28 cellular contexts compared by ENCODE assay signal in genomic region chr7:37666026-37666780, GRCh38. TPM values are rescaled to one million over a fixed set of nuclear protein-coding genes. Genes with fewer than 3 reads are reported as not detected.
A peak's percentile ranks its signal among the peaks of the same experiment; 100 is the strongest.
DNase-seq lines count a peak whose midpoint lies in the region; ATAC-seq and TF ChIP-seq lines count a peak whose summit lies in the region.
"Had no signal": no experiment of that assay in that cellular context is flagged by ENCODE, and none has a peak within 500 bp of the region (broad histone marks: within the 10 kb centered on the region; RNA-seq: fewer than 3 reads in every experiment).

No MANE protein-coding gene starts in this region.

- BruUV-seq in Caco-2 (replicated peaks; lab: Mats Ljungman, UMichigan) = TSS peak; percentile 63

- H3K4me3 Mint-ChIP-seq in Caco-2 (ENCODE audit: unreplicated experiment) = no peak overlapping the region
- no peak overlapping the region for H3K4me3 Mint-ChIP-seq in naive thymus-derived CD4-positive, alpha-beta T cell
- H3K4me3 Mint-ChIP-seq in activated T-cell treated with anti-CD3 and anti-CD28 coated beads, Interleukin-2, amount 50 U/mL, for 72 hours = no peak overlapping the region
- H3K4me3 Mint-ChIP-seq: activated CD4-positive, alpha-beta T cell treated with anti-CD3 and anti-CD28 coated beads, Interleukin-2, amount 10 ng/mL, durations not matched to agents 7 days and 5 days; CD4-positive, CD25-positive, alpha-beta regulatory T cell; T-helper 17 cell had no signal

- no peaks in the 10 kb centered on the region for H3K27me3 Mint-ChIP-seq in Caco-2 (ENCODE audit: insufficient read depth, unreplicated experiment)
- H3K27me3 Mint-ChIP-seq in naive thymus-derived CD4-positive, alpha-beta T cell = peaks cover 0 to 25% (median 20%) of the 10 kb centered on the region in 5 donors
- peaks cover 11% of the 10 kb centered on the region for H3K27me3 Mint-ChIP-seq in activated T-cell treated with anti-CD3 and anti-CD28 coated beads, Interleukin-2, amount 50 U/mL, for 72 hours (ENCODE audit: low read depth)
- H3K27me3 Mint-ChIP-seq: CD4-positive, CD25-positive, alpha-beta regulatory T cell had no signal

- no peaks in the 10 kb centered on the region for H3K9me3 Mint-ChIP-seq in Caco-2 (ENCODE audit: unreplicated experiment)
- peaks cover 0 to 3% (median 0%) of the 10 kb centered on the region in 11 donors for H3K9me3 Mint-ChIP-seq in naive thymus-derived CD4-positive, alpha-beta T cell
- H3K9me3 Mint-ChIP-seq in activated T-cell treated with anti-CD3 and anti-CD28 coated beads, Interleukin-2, amount 50 U/mL, for 72 hours = no peaks in the 10 kb centered on the region
- H3K9me3 Mint-ChIP-seq: activated CD4-positive, alpha-beta T cell treated with anti-CD3 and anti-CD28 coated beads, Interleukin-2, amount 10 ng/mL, durations not matched to agents 7 days and 5 days had no signal

- CTCF ChIA-PET in Caco-2 (lab: Charles Lee) (no interaction called here), GM10248 (lab: Yijun Ruan, JAX) (no interaction called here)
- CTCF ChIA-PET in naive thymus-derived CD4-positive, alpha-beta T cell (lab: Charles Lee) = no interaction called here

- peaks cover 6% of the 10 kb centered on the region for H3K4me1 Mint-ChIP-seq in Caco-2 (ENCODE audit: low read depth, unreplicated experiment)
- H3K4me1 Mint-ChIP-seq in naive thymus-derived CD4-positive, alpha-beta T cell = peaks cover 0 to 13% (median 0%) of the 10 kb centered on the region in 7 donors
- H3K4me1 Mint-ChIP-seq in activated T-cell treated with anti-CD3 and anti-CD28 coated beads, Interleukin-2, amount 50 U/mL, for 72 hours (ENCODE audit: low read depth) = no peaks in the 10 kb centered on the region
- H3K4me1 Mint-ChIP-seq: activated CD4-positive, alpha-beta T cell treated with anti-CD3 and anti-CD28 coated beads, Interleukin-2, amount 10 ng/mL, durations not matched to agents 7 days and 5 days; CD4-positive, CD25-positive, alpha-beta regulatory T cell; T-helper 17 cell had no signal

- no peak for TF ChIP-seq CTCF in Caco-2 (IDR thresholded peaks at IDR 0.05; ENCODE audit: insufficient read depth in 1 of 2, low read depth in 1 of 2, low read length in 1 of 2, severe bottlenecking in 1 of 2, unreplicated experiment in 1 of 2)
- TF ChIP-seq CTCF in epithelial cell of esophagus (IDR thresholded peaks at IDR 0.05; ENCODE audit: insufficient read depth, low read depth, low read length, missing control alignments) = no peak
- no peak for TF ChIP-seq CTCF in GM10248 (IDR thresholded peaks at IDR 0.05; ENCODE audit: control extremely low read depth, extremely low read depth, low read depth, missing control alignments)

- no peaks in the 10 kb centered on the region for H3K9me3 ChIP-seq in Caco-2
- no peaks in the 10 kb centered on the region for H3K9me3 ChIP-seq in naive thymus-derived CD4-positive, alpha-beta T cell (ENCODE audit: control insufficient read depth in 2 of 3, low read length in 3 of 3)
- H3K9me3 ChIP-seq: SJCRH30, thoracic aorta had no signal

- H3K27ac ChIP-seq in naive thymus-derived CD4-positive, alpha-beta T cell (ENCODE audit: low read depth, low read length) = no peak overlapping the region
- H3K27ac ChIP-seq: brain microvascular endothelial cell, parathyroid adenoma, SJCRH30, thoracic aorta, VCaP had no signal

- no peaks in the 10 kb centered on the region for H3K36me3 ChIP-seq in Caco-2 (ENCODE audit: control insufficient read depth, insufficient read depth, low read length)
- H3K36me3 ChIP-seq in naive thymus-derived CD4-positive, alpha-beta T cell (ENCODE audit: control insufficient read depth in 2 of 3, insufficient read depth in 3 of 3, low read length in 3 of 3) = no peaks in the 10 kb centered on the region
- H3K36me3 ChIP-seq: brain microvascular endothelial cell, SJCRH30, thoracic aorta had no signal

- POLR2A ChIA-PET in Caco-2 (lab: Charles Lee) (no interaction called here), GM10248 (lab: Yijun Ruan, JAX) (no interaction called here)
- POLR2A ChIA-PET in naive thymus-derived CD4-positive, alpha-beta T cell (lab: Charles Lee) = no interaction called here

- no peak overlapping the region for H3K4me3 ChIP-seq in Caco-2 (ENCODE audit: low read depth, low read length)
- H3K4me3 ChIP-seq in epithelial cell of esophagus (ENCODE audit: low read length) = no peak overlapping the region
- no peak overlapping the region for H3K4me3 ChIP-seq in naive thymus-derived CD4-positive, alpha-beta T cell (ENCODE audit: low read length)
- H3K4me3 ChIP-seq: GM12878, SJCRH30, thoracic aorta had no signal

- H3K27me3 ChIP-seq in Caco-2 (replicated peaks; ENCODE audit: control insufficient read depth, insufficient read depth, low read length) = no peaks in the 10 kb centered on the region
- H3K27me3 ChIP-seq in naive thymus-derived CD4-positive, alpha-beta T cell (ENCODE audit: control insufficient read depth in 2 of 2, insufficient read depth in 2 of 2, low read length in 2 of 2) = no peaks in the 10 kb centered on the region
- H3K27me3 ChIP-seq: brain microvascular endothelial cell had no signal

- intact Hi-C loops in Caco-2 (cut with micrococcal nuclease; ENCODE audit: unreplicated experiment) = no loop called here
- intact Hi-C loops in naive thymus-derived CD4-positive, alpha-beta T cell (cut with micrococcal nuclease) = no loop called here

- no peaks in the 10 kb centered on the region for H3K36me3 Mint-ChIP-seq in Caco-2 (ENCODE audit: insufficient read depth, unreplicated experiment)
- H3K36me3 Mint-ChIP-seq in naive thymus-derived CD4-positive, alpha-beta T cell = no peaks in the 10 kb centered on the region
- no peaks in the 10 kb centered on the region for H3K36me3 Mint-ChIP-seq in activated T-cell treated with anti-CD3 and anti-CD28 coated beads, Interleukin-2, amount 50 U/mL, for 72 hours (ENCODE audit: insufficient read depth in 2 of 2)
- H3K36me3 Mint-ChIP-seq: CD4-positive, CD25-positive, alpha-beta regulatory T cell had no signal

- H3K27ac Mint-ChIP-seq in Caco-2 (ENCODE audit: unreplicated experiment) = peak overlapping the region; percentile 12
- H3K27ac Mint-ChIP-seq in naive thymus-derived CD4-positive, alpha-beta T cell = no peak overlapping the region
- no peak overlapping the region for H3K27ac Mint-ChIP-seq in activated T-cell treated with anti-CD3 and anti-CD28 coated beads, Interleukin-2, amount 50 U/mL, for 72 hours
- H3K27ac Mint-ChIP-seq: activated CD4-positive, alpha-beta T cell treated with anti-CD3 and anti-CD28 coated beads, Interleukin-2, amount 10 ng/mL, durations not matched to agents 7 days and 5 days; CD4-positive, CD25-positive, alpha-beta regulatory T cell; T-helper 17 cell had no signal

- DNase-seq in Caco-2 = peak in 1 of 2 experiments; percentile 49
- DNase-seq in NOMO-1 treated with DMSO at 0.1 percent for 48 hours (lab: John Stamatoyannopoulos, UW; ENCODE audit: unreplicated experiment) = peak; percentile 85
- DNase-seq in epithelial cell of esophagus (ENCODE audit: low read depth) = peak; percentile 94
- no peak for DNase-seq in naive thymus-derived CD4-positive, alpha-beta T cell
- DNase-seq in activated naive CD4-positive, alpha-beta T cell treated with anti-CD3 and anti-CD28 coated beads, Interleukin-2, amount 50 U/mL, for 16 hours = no peak
- no peak for DNase-seq in activated T-cell treated with anti-CD3 and anti-CD28 coated beads, Interleukin-2, amount 50 U/mL, for 72 hours
- no peak for DNase-seq in NCI-H1105 (lab: John Stamatoyannopoulos, UW)
- DNase-seq in GM10248 (ENCODE audit: extremely low spot score) = no peak
- DNase-seq: activated CD4-positive, alpha-beta T cell treated with anti-CD3 and anti-CD28 coated beads, Interleukin-2, amount 10 ng/mL, durations not matched to agents 7 days and 5 days; activated CD8-positive, alpha-beta memory T cell treated with anti-CD3 and anti-CD28 coated beads, Interleukin-2, amount 50 U/mL, for 4 hours; activated effector memory CD4-positive, alpha-beta T cell treated with Interleukin-2 at 50 U/mL for 16 hours; brain microvascular endothelial cell; CD4-positive, CD25-positive, alpha-beta regulatory T cell; foreskin fibroblast; IMR-90; islet precursor cell; MM.1S; NCI-H2081; NCI-H510A; SJCRH30; stimulated activated CD4-positive, alpha-beta T cell treated with anti-CD3 and anti-CD28 coated beads, Interleukin-1b, Interleukin-23, amount 100 ng/mL, for 48 hours; stimulated activated naive CD4-positive, alpha-beta T cell; T-helper 17 cell had no signal

- peak; percentile 61 for ATAC-seq in naive thymus-derived CD4-positive, alpha-beta T cell
- ATAC-seq in activated T-cell treated with anti-CD3 and anti-CD28 coated beads, Interleukin-2, amount 50 U/mL, for 72 hours (replicated peaks in 1 of 2) = no peak
- ATAC-seq: GM12878, T-helper 17 cell had no signal

- peaks cover 13% of the 10 kb centered on the region; the same call in 1 of the 2 replicates for H3K4me1 ChIP-seq in Caco-2
- no peaks in the 10 kb centered on the region for H3K4me1 ChIP-seq in naive thymus-derived CD4-positive, alpha-beta T cell (ENCODE audit: control insufficient read depth in 2 of 2, insufficient read depth in 2 of 2, low read length in 2 of 2)
- H3K4me1 ChIP-seq: parathyroid adenoma, SJCRH30 had no signal

RNA-seq across cellular contexts. Expression of gene GPR141, which starts 17.4 kb away (rescaled TPM):
- not detected in 2 replicates for total RNA-seq in Caco-2 (2022)
- total RNA-seq in naive thymus-derived CD4-positive, alpha-beta T cell = 10 to 100 TPM in 1 of 5 experiments, 1 to 10 TPM in 1, under 1 TPM in 1, not detected in 2; 0.38 to 16.4 (median 1.1) TPM
- polyA plus RNA-seq in naive thymus-derived CD4-positive, alpha-beta T cell = not detected
- total RNA-seq in activated T-cell treated with anti-CD3 and anti-CD28 coated beads, Interleukin-2, amount 50 U/mL, for 72 hours = not detected
- total RNA-seq: activated CD4-positive, alpha-beta T cell treated with anti-CD3 and anti-CD28 coated beads, Interleukin-2, amount 10 ng/mL, durations not matched to agents 7 days and 5 days; CD4-positive, CD25-positive, alpha-beta regulatory T cell; endothelial cell of umbilical vein; IMR-90; SJCRH30 had no signal
- polyA plus RNA-seq: CD4-positive, CD25-positive, alpha-beta regulatory T cell; endothelial cell of umbilical vein; IMR-90 had no signal

Comparison
In these comparisons a context has a peak if more than half of its experiments do, and no peak if none do; other contexts are left out.
1. DNase-seq: peak in NOMO-1 treated with DMSO at 0.1 percent for 48 hours (single experiment) and epithelial cell of esophagus (single experiment); none in naive thymus-derived CD4-positive, alpha-beta T cell (0 of 9), activated naive CD4-positive, alpha-beta T cell treated with anti-CD3 and anti-CD28 coated beads, Interleukin-2, amount 50 U/mL, for 16 hours (single experiment), activated T-cell treated with anti-CD3 and anti-CD28 coated beads, Interleukin-2, amount 50 U/mL, for 72 hours (0 of 2), NCI-H1105 (single experiment) and GM10248 (single experiment).